In the genomic region with DNA sequence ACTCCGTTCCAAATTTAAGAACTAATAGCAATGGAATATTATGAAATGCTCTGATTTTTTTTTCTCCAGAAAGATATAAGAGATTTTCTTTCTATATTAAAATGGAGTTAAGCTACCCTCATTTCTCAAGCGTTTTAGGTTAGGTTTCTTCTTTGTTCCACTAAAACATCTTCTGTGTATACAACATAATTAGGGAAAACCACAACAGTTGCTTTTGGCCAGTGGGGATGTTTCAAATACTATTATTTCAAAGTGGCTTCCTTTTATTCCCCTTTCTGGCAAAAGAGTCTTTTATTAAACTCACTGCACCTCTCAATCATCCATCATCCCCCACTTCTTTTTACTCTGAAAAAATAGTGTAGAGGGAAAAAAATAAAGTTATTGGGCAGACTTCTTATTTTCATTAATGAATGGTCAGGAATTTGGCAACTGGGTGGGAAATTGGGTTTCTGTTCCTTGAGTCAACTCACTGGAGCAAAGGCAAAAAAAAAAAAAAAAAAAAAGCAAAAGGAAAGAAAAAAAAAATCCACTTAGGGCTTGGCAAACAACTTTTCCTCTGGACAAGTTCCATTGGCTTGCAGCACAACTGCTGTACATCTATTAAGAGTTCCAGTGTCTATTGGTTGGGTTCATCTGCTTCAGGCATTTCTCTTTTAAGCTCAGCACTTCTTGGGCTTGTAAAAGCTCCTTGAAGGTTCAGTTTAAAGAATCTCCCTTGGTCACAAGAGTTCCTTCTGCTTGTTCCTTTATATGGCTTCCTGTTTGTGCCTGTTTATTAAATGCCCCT, we compare ENCODE assay signal across 14 cellular contexts.
DNase-seq lines count a peak whose midpoint lies in the region; ATAC-seq and TF ChIP-seq lines count a peak whose summit lies in the region.
"Had no signal": no experiment of that assay in that cellular context is flagged by ENCODE, and none has a peak within 500 bp of the region (broad histone marks: within the 10 kb centered on the region; RNA-seq: fewer than 3 reads in every experiment).

No MANE protein-coding gene starts in this region.

- H3K4me3 ChIP-seq in AG09309 (ENCODE audit: control insufficient read depth, low read depth, low read length) = no peak overlapping the region
- no peak overlapping the region for H3K4me3 ChIP-seq in cardiac fibroblast (replicated peaks in 1 of 2; ENCODE audit: low read depth in 2 of 2, low read length in 2 of 2)
- H3K4me3 ChIP-seq: mucosa of descending colon had no signal

- H3K79me1 ChIP-seq in H9 (ENCODE audit: insufficient read depth, low read depth, low read length, poor library complexity, severe bottlenecking) = no peaks in the 10 kb centered on the region

- peaks cover 27 to 36% of the 10 kb centered on the region in 2 experiments for H3K4me1 Mint-ChIP-seq in H9
- peaks cover 39% of the 10 kb centered on the region for H3K4me1 Mint-ChIP-seq in mesothelial cell of epicardium
- no peaks in the 10 kb centered on the region for H3K4me1 Mint-ChIP-seq in stimulated activated memory B cell treated with anti-CD40 and anti-IgM and Interleukin-4, amounts not matched to agents 10 μg/mL and 1 μg/mL and 100 μg/mL, for 72 hours
- H3K4me1 Mint-ChIP-seq: CD4-positive, CD25-positive, alpha-beta regulatory T cell had no signal

- TF ChIP-seq CTCF in AG09309 (IDR thresholded peaks at IDR 0.05; ENCODE audit: control insufficient read depth, insufficient read depth, low read depth, low read length, missing control alignments) = no peak
- no peak for TF ChIP-seq CTCF in H9 (conservative IDR thresholded peaks at IDR 0.05)
- no peak for TF ChIP-seq CTCF in cardiac fibroblast (IDR thresholded peaks at IDR 0.05; ENCODE audit: low read depth, low read length)
- TF ChIP-seq CTCF in mesothelial cell of epicardium (IDR thresholded peaks at IDR 0.05; ENCODE audit: unreplicated experiment) = no peak

- H3K9me3 ChIP-seq in H9 (ENCODE audit: control insufficient read depth, low read depth, low read length) = no peaks in the 10 kb centered on the region
- H3K9me3 ChIP-seq: mucosa of descending colon had no signal

- no peak for ATAC-seq in stimulated activated memory B cell treated with anti-CD40 and anti-IgM and Interleukin-4, amounts not matched to agents 10 μg/mL and 1 μg/mL and 100 μg/mL, for 72 hours
- no peak for ATAC-seq in GM18519 (IDR thresholded peaks at IDR 0.05; ENCODE audit: low FRiP score, unreplicated experiment)
- ATAC-seq: HCT116, mucosa of descending colon had no signal

- H3K9ac ChIP-seq in H9 (ENCODE audit: extremely low read depth, insufficient read length, low read length) = no peak overlapping the region

- no peak overlapping the region for H3K27ac ChIP-seq in H9 (ENCODE audit: insufficient read length, low read depth, low read length)
- H3K27ac ChIP-seq: RWPE1 had no signal

- H3K79me2 ChIP-seq in H9 (ENCODE audit: insufficient read depth, low read length) = no peaks in the 10 kb centered on the region; the same call in 1 of the 2 replicates

- H3K27ac Mint-ChIP-seq in H9 (peak overlapping the region in 2 of 3 experiments; percentile 32 to 84; a peak in 3 of 7 replicates), mesothelial cell of epicardium (peak overlapping the region; percentile 69)
- H3K27ac Mint-ChIP-seq in stimulated activated memory B cell treated with anti-CD40 and anti-IgM and Interleukin-4, amounts not matched to agents 10 μg/mL and 1 μg/mL and 100 μg/mL, for 72 hours = no peak overlapping the region
- H3K27ac Mint-ChIP-seq: CD4-positive, CD25-positive, alpha-beta regulatory T cell had no signal

- no peak overlapping the region for H2AK5ac ChIP-seq in H9 (ENCODE audit: insufficient read length, low read length)

- H4K8ac ChIP-seq in H9 (replicated peaks; ENCODE audit: insufficient read length, low read depth, low read length) = no peak overlapping the region

- H3K27me3 Mint-ChIP-seq in H9 (ENCODE audit: low read depth) = no peaks in the 10 kb centered on the region
- no peaks in the 10 kb centered on the region for H3K27me3 Mint-ChIP-seq in mesothelial cell of epicardium (ENCODE audit: low read depth)
- H3K27me3 Mint-ChIP-seq in stimulated activated memory B cell treated with anti-CD40 and anti-IgM and Interleukin-4, amounts not matched to agents 10 μg/mL and 1 μg/mL and 100 μg/mL, for 72 hours = no peaks in the 10 kb centered on the region
- H3K27me3 Mint-ChIP-seq: CD4-positive, CD25-positive, alpha-beta regulatory T cell had no signal

- H3K56ac ChIP-seq in H9 (ENCODE audit: insufficient read length, low read depth, low read length) = no peak overlapping the region

- H2BK15ac ChIP-seq in H9 (ENCODE audit: low read depth, low read length) = no peak overlapping the region

- H2BK12ac ChIP-seq in H9 (ENCODE audit: insufficient read length, low read depth, low read length) = no peak overlapping the region

- H2BK20ac ChIP-seq in H9 (ENCODE audit: low read depth, low read length, poor library complexity, severe bottlenecking) = no peak overlapping the region

- no peak overlapping the region for H3K4me3 Mint-ChIP-seq in H9
- H3K4me3 Mint-ChIP-seq in mesothelial cell of epicardium = no peak overlapping the region
- H3K4me3 Mint-ChIP-seq in stimulated activated memory B cell treated with anti-CD40 and anti-IgM and Interleukin-4, amounts not matched to agents 10 μg/mL and 1 μg/mL and 100 μg/mL, for 72 hours = no peak overlapping the region
- H3K4me3 Mint-ChIP-seq: CD4-positive, CD25-positive, alpha-beta regulatory T cell had no signal

- H2BK120ac ChIP-seq in H9 (ENCODE audit: low read depth, low read length, poor library complexity, severe bottlenecking) = no peak overlapping the region

- peaks cover 0 to 2% of the 10 kb centered on the region in 2 experiments; a peak in 1 of 5 replicates for H3K9me3 Mint-ChIP-seq in H9
- H3K9me3 Mint-ChIP-seq in mesothelial cell of epicardium = peaks cover 10% of the 10 kb centered on the region
- peaks cover 3% of the 10 kb centered on the region for H3K9me3 Mint-ChIP-seq in stimulated activated memory B cell treated with anti-CD40 and anti-IgM and Interleukin-4, amounts not matched to agents 10 μg/mL and 1 μg/mL and 100 μg/mL, for 72 hours

- no peak overlapping the region for H2AFZ ChIP-seq in H9 (ENCODE audit: low read length)

- H4K5ac ChIP-seq in H9 (ENCODE audit: insufficient read length, low read depth, low read length) = no peak overlapping the region

- H3K36me3 Mint-ChIP-seq in H9 (ENCODE audit: insufficient read depth in 1 of 3, low read depth in 3 of 3) (peaks cover 2 to 6% (median 6%) of the 10 kb centered on the region in 3 experiments; a peak in 2 of 7 replicates), mesothelial cell of epicardium (peaks cover 9% of the 10 kb centered on the region)
- H3K36me3 Mint-ChIP-seq in stimulated activated memory B cell treated with anti-CD40 and anti-IgM and Interleukin-4, amounts not matched to agents 10 μg/mL and 1 μg/mL and 100 μg/mL, for 72 hours = no peaks in the 10 kb centered on the region
- H3K36me3 Mint-ChIP-seq: CD4-positive, CD25-positive, alpha-beta regulatory T cell had no signal

- no peak overlapping the region for H3K4me2 ChIP-seq in H9 (ENCODE audit: insufficient read depth, insufficient read length, low read length)

- no peak overlapping the region for H3K14ac ChIP-seq in H9 (ENCODE audit: insufficient read depth, low read length)

- H4K91ac ChIP-seq in H9 (ENCODE audit: insufficient read length, low read depth, low read length) = no peak overlapping the region

- no peak overlapping the region for H3T11ph ChIP-seq in H9 (ENCODE audit: low read length)

- no peaks in the 10 kb centered on the region for H4K20me1 ChIP-seq in H9 (ENCODE audit: control insufficient read depth, insufficient read depth, insufficient read length)

- H3K27me3 ChIP-seq in H9 (ENCODE audit: insufficient read depth, low read length) = no peaks in the 10 kb centered on the region

- no peak overlapping the region for H2BK5ac ChIP-seq in H9 (ENCODE audit: insufficient read length, low read length)

- H3K4me1 ChIP-seq in H9 (ENCODE audit: insufficient read depth, low read length) = peaks cover 2% of the 10 kb centered on the region; the same call in 1 of the 2 replicates

- H3K23ac ChIP-seq in H9 (ENCODE audit: insufficient read length, low read depth, low read length) = no peak overlapping the region

- no peak overlapping the region for H3K18ac ChIP-seq in H9 (ENCODE audit: insufficient read length, low read depth, low read length)

- no peaks in the 10 kb centered on the region for H3K23me2 ChIP-seq in H9 (ENCODE audit: insufficient read length, low read depth, low read length, poor library complexity, severe bottlenecking)

- no peak overlapping the region for H3K4ac ChIP-seq in H9 (ENCODE audit: low read depth, low read length)

- no CpG with 5 or more reads among the region's 2 CpGs for WGBS in H9 (ENCODE audit: extremely low coverage, insufficient read length, low lambda C conversion rate)

- DNase-seq in AG09309 (ENCODE audit: low read depth) (peak; percentile 76), H9 (no peak), cardiac fibroblast (ENCODE audit: low read depth in 2 of 2) (peak; percentile 73 to 93), mesothelial cell of epicardium (ENCODE audit: low spot score in 2 of 2, unreplicated experiment in 2 of 2) (no peak), T-helper 1 cell (no peak), NCI-H2227 (lab: John Stamatoyannopoulos, UW; ENCODE audit: unreplicated experiment) (no peak)
- DNase-seq: amygdala; CD4-positive, CD25-positive, alpha-beta regulatory T cell; NCI-H2081 had no signal

Comparison
In these comparisons a context has a peak if more than half of its experiments do, and no peak if none do; other contexts are left out.
1. DNase-seq: peak in AG09309 (single experiment) and cardiac fibroblast (2 of 2); none in H9 (single experiment), mesothelial cell of epicardium (0 of 2), T-helper 1 cell (0 of 5) and NCI-H2227 (single experiment).